In the genomic region with DNA sequence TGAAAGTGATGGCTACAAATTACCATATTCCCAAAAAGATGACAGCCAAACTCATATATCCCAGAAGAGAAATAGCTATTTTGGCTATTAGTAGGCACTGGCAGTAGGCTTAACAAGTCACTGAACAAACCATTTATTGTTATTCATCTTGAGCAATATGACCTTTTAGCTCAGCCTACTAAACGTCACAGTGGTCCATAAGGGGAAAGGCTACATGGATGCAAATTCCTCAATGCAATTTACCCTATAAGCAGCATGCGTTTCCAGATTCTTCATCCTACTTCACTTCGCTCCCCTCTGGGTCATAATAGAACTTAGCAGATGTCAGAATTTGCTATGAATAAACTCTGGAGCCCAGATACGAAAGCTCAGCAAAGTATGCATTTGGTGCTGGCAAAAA, we compare ENCODE assay signal across 12 cellular contexts.
DNase-seq lines count a peak whose midpoint lies in the region; ATAC-seq and TF ChIP-seq lines count a peak whose summit lies in the region.
"Had no signal": no experiment of that assay in that cellular context is flagged by ENCODE, and none has a peak within 500 bp of the region (broad histone marks: within the 10 kb centered on the region; RNA-seq: fewer than 3 reads in every experiment).

No MANE protein-coding gene starts in this region.

- H3K14ac ChIP-seq in trophoblast cell (ENCODE audit: low read length), result no peak overlapping the region

- no peak overlapping the region for H4K8ac ChIP-seq in trophoblast cell (ENCODE audit: low read depth, low read length)

- peak overlapping the region in 2 of 10 experiments; percentile 5 to 10; a peak in 2 of 20 replicates for H3K4me3 ChIP-seq in BLaER1 treated with 17β-estradiol and CSF1 and Interleukin-3, amounts not matched to agents 10 nM and 100 nM
- H3K4me3 ChIP-seq in coronary artery, result peak overlapping the region; percentile 17
- H3K4me3 ChIP-seq in psoas muscle, result no peak overlapping the region
- H3K4me3 ChIP-seq in trophoblast cell (ENCODE audit: low read depth, low read length), result no peak overlapping the region

- H4K91ac ChIP-seq in trophoblast cell (ENCODE audit: low read depth, low read length), result no peak overlapping the region

- no peaks in the 10 kb centered on the region for H3K79me2 ChIP-seq in trophoblast cell (ENCODE audit: control insufficient read depth, insufficient read depth, low read length, poor library complexity)

- H3K36me3 ChIP-seq in BLaER1 treated with 17β-estradiol and CSF1 and Interleukin-3, amounts not matched to agents 10 nM and 100 nM, result peaks cover 0 to 14% (median 0%) of the 10 kb centered on the region in 11 experiments; a peak in 5 of 22 replicates
- H3K36me3 ChIP-seq in psoas muscle (ENCODE audit: insufficient read depth in 1 of 2, low read depth in 1 of 2) (no peaks in the 10 kb centered on the region), trophoblast cell (ENCODE audit: control insufficient read depth in 1 of 2, insufficient read depth in 2 of 2, low read length in 2 of 2) (no peaks in the 10 kb centered on the region)

- H3K23ac ChIP-seq in trophoblast cell (ENCODE audit: low read length), result no peak overlapping the region

- TF ChIP-seq CTCF in coronary artery (IDR thresholded peaks at IDR 0.05), result no peak
- no peak for TF ChIP-seq CTCF in psoas muscle (IDR thresholded peaks at IDR 0.05)
- no peak for TF ChIP-seq CTCF in GM13977 (IDR thresholded peaks at IDR 0.05; ENCODE audit: extremely low read depth, insufficient read depth, missing control alignments)

- no peak for ATAC-seq in psoas muscle
- no peak for ATAC-seq in HG02852 (IDR thresholded peaks at IDR 0.05; ENCODE audit: unreplicated experiment)
- ATAC-seq: activated naive CD4-positive, alpha-beta T cell treated with anti-CD3 and anti-CD28 coated beads, Interleukin-2, amount 50 U/mL, for 72 hours; Panc1 had no signal

- in situ Hi-C loops in GM13977 (cut with MboI; ENCODE audit: low pct_unique_long_range_greater_than_20kb, low sequenced_read_pairs, unreplicated experiment), result no loop called here

- H3K27ac ChIP-seq in BLaER1 treated with 17β-estradiol and CSF1 and Interleukin-3, amounts not matched to agents 10 nM and 100 nM, result peak overlapping the region in 10 of 11 experiments; percentile 44 to 87 (median 84); a peak in 18 of 22 replicates
- H3K27ac ChIP-seq in coronary artery (peak overlapping the region; percentile 21 to 65), psoas muscle (peak overlapping the region; percentile 43), trophoblast cell (ENCODE audit: low read depth, low read length) (no peak overlapping the region)

- intact Hi-C loops in psoas muscle (cut with DNase I), result no loop called here

- peaks cover 0 to 20% (median 0%) of the 10 kb centered on the region in 11 experiments; a peak in 7 of 22 replicates for H3K9me3 ChIP-seq in BLaER1 treated with 17β-estradiol and CSF1 and Interleukin-3, amounts not matched to agents 10 nM and 100 nM (replicated peaks in 1 of 11)
- H3K9me3 ChIP-seq in psoas muscle (no peaks in the 10 kb centered on the region), trophoblast cell (ENCODE audit: insufficient read depth, low read depth, low read length) (no peaks in the 10 kb centered on the region)

- H2BK120ac ChIP-seq in trophoblast cell (ENCODE audit: insufficient read depth, low read length, poor library complexity), result no peak overlapping the region

- H3K27me3 ChIP-seq in BLaER1 treated with 17β-estradiol and CSF1 and Interleukin-3, amounts not matched to agents 10 nM and 100 nM, result no peaks in the 10 kb centered on the region
- no peaks in the 10 kb centered on the region for H3K27me3 ChIP-seq in psoas muscle (ENCODE audit: insufficient read depth in 3 of 3, low read length in 2 of 3)
- H3K27me3 ChIP-seq in trophoblast cell (ENCODE audit: insufficient read depth, low read length), result no peaks in the 10 kb centered on the region

- no peak overlapping the region for H2BK12ac ChIP-seq in trophoblast cell (ENCODE audit: low read length)

- DNase-seq in M059J (ENCODE audit: low read depth) (peak; percentile 15), coronary artery (ENCODE audit: low spot score) (no peak), psoas muscle (no peak), trophoblast cell (no peak), cortex of kidney (lab: John Stamatoyannopoulos, UW) (no peak), GM13977 (ENCODE audit: low spot score) (no peak)
- DNase-seq: NCI-H1694 treated with DMSO at 0.1 percent for 48 hours; stimulated activated CD4-positive, alpha-beta T cell treated with anti-CD3 and anti-CD28 coated beads, Interleukin-15, amount 100 ng/mL, for 24 hours had no signal

- H3K4me1 ChIP-seq in BLaER1 treated with 17β-estradiol and CSF1 and Interleukin-3, amounts not matched to agents 10 nM and 100 nM, result peaks cover 36 to 100% (median 93%) of the 10 kb centered on the region in 10 experiments
- H3K4me1 ChIP-seq in psoas muscle (peaks cover 65% of the 10 kb centered on the region), trophoblast cell (ENCODE audit: control insufficient read depth in 1 of 2, insufficient read depth in 2 of 2, low read length in 2 of 2) (no peaks in the 10 kb centered on the region)

- peak overlapping the region in 8 of 11 experiments; percentile 6 to 76 (median 26); a peak in 8 of 22 replicates for H3K9ac ChIP-seq in BLaER1 treated with 17β-estradiol and CSF1 and Interleukin-3, amounts not matched to agents 10 nM and 100 nM
- H3K9ac ChIP-seq in trophoblast cell (ENCODE audit: low read length), result no peak overlapping the region

- peak overlapping the region in 10 of 11 experiments; percentile 19 to 98 (median 78); a peak in 19 of 22 replicates for H3K4me2 ChIP-seq in BLaER1 treated with 17β-estradiol and CSF1 and Interleukin-3, amounts not matched to agents 10 nM and 100 nM
- no peak overlapping the region for H3K4me2 ChIP-seq in trophoblast cell (ENCODE audit: low read length)

- H3K18ac ChIP-seq in trophoblast cell (ENCODE audit: low read length), result no peak overlapping the region

- H3K79me1 ChIP-seq in trophoblast cell (ENCODE audit: low read length), result no peaks in the 10 kb centered on the region

- H4K12ac ChIP-seq in trophoblast cell (ENCODE audit: low read depth, low read length), result no peak overlapping the region

- H2AFZ ChIP-seq in trophoblast cell (ENCODE audit: insufficient read depth, low read length, poor library complexity), result no peak overlapping the region

- peaks cover 0 to 24% (median 0%) of the 10 kb centered on the region in 11 experiments; a peak in 2 of 22 replicates for H4K20me1 ChIP-seq in BLaER1 treated with 17β-estradiol and CSF1 and Interleukin-3, amounts not matched to agents 10 nM and 100 nM

- H2AK5ac ChIP-seq in trophoblast cell (ENCODE audit: low read length), result no peak overlapping the region

- WGBS in psoas muscle, 3 donors, result 66 to 84% (median 67%) methylated on average over 4 of the region's 4 CpGs
- no CpG with 5 or more reads among the region's 4 CpGs for WGBS in trophoblast cell (ENCODE audit: extremely low coverage, insufficient coverage, insufficient read length)

- no peak overlapping the region for H3K4ac ChIP-seq in trophoblast cell (ENCODE audit: low read depth, low read length)

- H2BK5ac ChIP-seq in trophoblast cell (ENCODE audit: low read depth, low read length, poor library complexity), result no peak overlapping the region
